In genomic region chr1:186681806-186682205, GRCh38 we compare ENCODE assay signal across 14 cellular contexts. TPM values are rescaled to one million over a fixed set of nuclear protein-coding genes. Genes with fewer than 3 reads are reported as not detected.
DNase-seq lines count a peak whose midpoint lies in the region; ATAC-seq and TF ChIP-seq lines count a peak whose summit lies in the region.
"Had no signal": no experiment of that assay in that cellular context is flagged by ENCODE, and none has a peak within 500 bp of the region (broad histone marks: within the 10 kb centered on the region; RNA-seq: fewer than 3 reads in every experiment).

No MANE protein-coding gene starts in this region.

- peaks cover 14% of the 10 kb centered on the region for H3K4me1 Mint-ChIP-seq in activated CD4-positive, alpha-beta T cell treated with anti-CD3 and anti-CD28 coated beads, Interleukin-2, amount 10 ng/mL, durations not matched to agents 7 days and 5 days
- peaks cover 5 to 18% of the 10 kb centered on the region in 2 donors for H3K4me1 Mint-ChIP-seq in natural killer cell

- CTCF ChIA-PET in AG04449 (lab: Yijun Ruan, JAX) = interaction anchor here (1.0 to 9.4 kb wide), 12 partner anchors 12 to 307 kb away, joined by 3 to 82 read pairs (median 10); partner anchors contain the start of genes ODR4 and TPR
- CTCF ChIA-PET in activated CD4-positive, alpha-beta T cell treated with anti-CD3 and anti-CD28 coated beads, Interleukin-2, amount 10 ng/mL, durations not matched to agents 7 days and 5 days (lab: Charles Lee) = no interaction called here

- H3K27me3 ChIP-seq in muscle layer of duodenum (ENCODE audit: low read depth, low read length) = no peaks in the 10 kb centered on the region
- H3K27me3 ChIP-seq: suprapubic skin had no signal

- no peaks in the 10 kb centered on the region for H3K9me3 ChIP-seq in muscle layer of duodenum (ENCODE audit: control insufficient read depth in 1 of 2, low read length in 2 of 2)
- H3K9me3 ChIP-seq: suprapubic skin had no signal

- no peak for ATAC-seq in HG03442 (IDR thresholded peaks at IDR 0.05; ENCODE audit: unreplicated experiment)
- ATAC-seq in activated naive CD4-positive, alpha-beta T cell treated with anti-CD3 and anti-CD28 coated beads, Interleukin-2, amount 50 U/mL, for 72 hours = no peak
- ATAC-seq in natural killer cell = no peak

- no peaks in the 10 kb centered on the region for H3K36me3 Mint-ChIP-seq in activated CD4-positive, alpha-beta T cell treated with anti-CD3 and anti-CD28 coated beads, Interleukin-2, amount 10 ng/mL, durations not matched to agents 7 days and 5 days (ENCODE audit: low read depth)
- H3K36me3 Mint-ChIP-seq in activated naive CD4-positive, alpha-beta T cell treated with anti-CD3 and anti-CD28 coated beads, Interleukin-2, amount 50 U/mL, for 72 hours = no peaks in the 10 kb centered on the region
- no peaks in the 10 kb centered on the region for H3K36me3 Mint-ChIP-seq in natural killer cell

- H3K9me3 Mint-ChIP-seq in activated CD4-positive, alpha-beta T cell treated with anti-CD3 and anti-CD28 coated beads, Interleukin-2, amount 10 ng/mL, durations not matched to agents 7 days and 5 days = no peaks in the 10 kb centered on the region
- peaks cover 0 to 3% of the 10 kb centered on the region in 2 donors for H3K9me3 Mint-ChIP-seq in activated naive CD4-positive, alpha-beta T cell treated with anti-CD3 and anti-CD28 coated beads, Interleukin-2, amount 50 U/mL, for 72 hours
- H3K9me3 Mint-ChIP-seq in natural killer cell = no peaks in the 10 kb centered on the region

- POLR2A ChIA-PET in AG04449 (lab: Yijun Ruan, JAX) = no interaction called here
- POLR2A ChIA-PET in activated CD4-positive, alpha-beta T cell treated with anti-CD3 and anti-CD28 coated beads, Interleukin-2, amount 10 ng/mL, durations not matched to agents 7 days and 5 days (lab: Charles Lee) = no interaction called here

- H3K27ac Mint-ChIP-seq in activated CD4-positive, alpha-beta T cell treated with anti-CD3 and anti-CD28 coated beads, Interleukin-2, amount 10 ng/mL, durations not matched to agents 7 days and 5 days = no peak overlapping the region
- no peak overlapping the region for H3K27ac Mint-ChIP-seq in activated naive CD4-positive, alpha-beta T cell treated with anti-CD3 and anti-CD28 coated beads, Interleukin-2, amount 50 U/mL, for 72 hours
- H3K27ac Mint-ChIP-seq in natural killer cell = no peak overlapping the region

- peaks cover 0 to 4% of the 10 kb centered on the region in 2 donors for H3K4me1 ChIP-seq in muscle layer of duodenum (ENCODE audit: control insufficient read depth in 1 of 2, insufficient read depth in 2 of 2, low read length in 2 of 2)

- H3K4me3 ChIP-seq in AG04449 (ENCODE audit: low read depth, low read length) = peak overlapping the region; percentile 80
- H3K4me3 ChIP-seq in muscle layer of duodenum (ENCODE audit: low read depth in 1 of 2, low read length in 2 of 2) = peak overlapping the region; percentile 73 to 77

- DNase-seq in AG04449 (ENCODE audit: low read depth, low spot score) = no peak
- DNase-seq in OCI-M1 (lab: John Stamatoyannopoulos, UW) = peak; percentile 67
- DNase-seq in epithelial cell of prostate (ENCODE audit: low read depth, low spot score) = no peak
- no peak for DNase-seq in activated CD4-positive, alpha-beta T cell treated with anti-CD3 and anti-CD28 coated beads, Interleukin-2, amount 10 ng/mL, durations not matched to agents 7 days and 5 days
- DNase-seq in activated naive CD4-positive, alpha-beta T cell treated with anti-CD3 and anti-CD28 coated beads, Interleukin-2, amount 50 U/mL, for 72 hours (ENCODE audit: low spot score in 2 of 2) = no peak
- DNase-seq in natural killer cell = no peak
- DNase-seq: activated naive CD4-positive, alpha-beta T cell treated with Interleukin-2 at 50 U/mL for 16 hours; central memory CD4-positive, alpha-beta T cell; DMS153; erythroblast; NCI-H2171 had no signal

- H3K4me3 Mint-ChIP-seq in activated CD4-positive, alpha-beta T cell treated with anti-CD3 and anti-CD28 coated beads, Interleukin-2, amount 10 ng/mL, durations not matched to agents 7 days and 5 days = no peak overlapping the region
- H3K4me3 Mint-ChIP-seq in natural killer cell = no peak overlapping the region

- TF ChIP-seq CTCF in AG04449 (IDR thresholded peaks at IDR 0.05; ENCODE audit: insufficient read depth, low read length, missing control alignments) (no peak), natural killer cell (IDR thresholded peaks at IDR 0.05) (no peak)

- H3K36me3 ChIP-seq in muscle layer of duodenum (ENCODE audit: control insufficient read depth in 1 of 2, insufficient read depth in 2 of 2, low read length in 2 of 2) = peaks cover 0 to 6% of the 10 kb centered on the region in 2 donors
- H3K36me3 ChIP-seq: suprapubic skin had no signal

- H3K27ac ChIP-seq in epithelial cell of prostate (peak overlapping the region; percentile 99), muscle layer of duodenum (ENCODE audit: low read length) (peak overlapping the region; percentile 43)
- H3K27ac ChIP-seq: suprapubic skin had no signal

- intact Hi-C loops in natural killer cell (cut with micrococcal nuclease) = no loop called here

- peaks cover 70% of the 10 kb centered on the region for H3K27me3 Mint-ChIP-seq in activated CD4-positive, alpha-beta T cell treated with anti-CD3 and anti-CD28 coated beads, Interleukin-2, amount 10 ng/mL, durations not matched to agents 7 days and 5 days
- H3K27me3 Mint-ChIP-seq in natural killer cell (ENCODE audit: low read depth in 2 of 2) = peaks cover 18 to 26% of the 10 kb centered on the region in 2 donors

RNA-seq across cellular contexts. Expression of gene PTGS2, which starts 1.6 kb away (rescaled TPM):
- not detected for total RNA-seq in activated CD4-positive, alpha-beta T cell treated with anti-CD3 and anti-CD28 coated beads, Interleukin-2, amount 10 ng/mL, durations not matched to agents 7 days and 5 days
- total RNA-seq in activated naive CD4-positive, alpha-beta T cell treated with anti-CD3 and anti-CD28 coated beads, Interleukin-2, amount 50 U/mL, for 72 hours = under 1 TPM; 0.41 TPM
- total RNA-seq in natural killer cell = 10 to 100 TPM in 1 of 3 donors, 1 to 10 TPM in 2; 4.0 to 32.8 (median 6.9) TPM
